In genomic region chr16:49826515-49826914, GRCh38 we compare ENCODE assay signal across 20 cellular contexts. TPM values are rescaled to one million over a fixed set of nuclear protein-coding genes. Genes with fewer than 3 reads are reported as not detected.
DNase-seq lines count a peak whose midpoint lies in the region; ATAC-seq and TF ChIP-seq lines count a peak whose summit lies in the region.
"Had no signal": no experiment of that assay in that cellular context is flagged by ENCODE, and none has a peak within 500 bp of the region (broad histone marks: within the 10 kb centered on the region; RNA-seq: fewer than 3 reads in every experiment).

No MANE protein-coding gene starts in this region.

- no peak for ATAC-seq in lung (ENCODE audit: insufficient read depth, low FRiP score)
- ATAC-seq: CD8-positive, alpha-beta T cell; HCT116 had no signal

- H3K27me3 Mint-ChIP-seq in endodermal cell (ENCODE audit: insufficient read depth): no peaks in the 10 kb centered on the region

- no peak for TF ChIP-seq EP300 in transverse colon (IDR thresholded peaks at IDR 0.05; ENCODE audit: low read depth)

- no peak for TF ChIP-seq CTCF in breast epithelium (IDR thresholded peaks at IDR 0.05)
- TF ChIP-seq CTCF in endodermal cell (conservative IDR thresholded peaks at IDR 0.05): no peak
- TF ChIP-seq CTCF in lung (IDR thresholded peaks at IDR 0.05; ENCODE audit: control extremely low read depth, extremely low read depth): no peak
- TF ChIP-seq CTCF in transverse colon (IDR thresholded peaks at IDR 0.05): no peak
- TF ChIP-seq CTCF in vagina (IDR thresholded peaks at IDR 0.05): no peak

- H3K9me3 ChIP-seq in breast epithelium (no peaks in the 10 kb centered on the region), endodermal cell (ENCODE audit: control insufficient read depth, low read length) (no peaks in the 10 kb centered on the region), lung (ENCODE audit: control insufficient read depth in 2 of 2, insufficient read depth in 1 of 2, low read length in 1 of 2) (no peaks in the 10 kb centered on the region), transverse colon (no peaks in the 10 kb centered on the region), vagina (no peaks in the 10 kb centered on the region)

- no peak overlapping the region for H3K4me3 Mint-ChIP-seq in endodermal cell
- H3K4me3 Mint-ChIP-seq: CD8-positive, alpha-beta T cell had no signal

- intact Hi-C loops in breast epithelium (cut with DNase I; ENCODE audit: low total_unique reads): no loop called here
- intact Hi-C loops in transverse colon (cut with DNase I; ENCODE audit: low total_unique reads): no loop called here
- intact Hi-C loops in vagina (cut with DNase I): no loop called here
- intact Hi-C loops in posterior cingulate gyrus (cut with DNase I): no loop called here

- H3K4me1 ChIP-seq in breast epithelium (no peaks in the 10 kb centered on the region), endodermal cell (ENCODE audit: control insufficient read depth, insufficient read depth, low read length) (peaks cover 14% of the 10 kb centered on the region), lung (ENCODE audit: control insufficient read depth in 2 of 2, insufficient read depth in 2 of 2, low read length in 2 of 2) (peaks cover 8 to 9% of the 10 kb centered on the region in 2 donors), transverse colon (peaks cover 0 to 16% (median 0%) of the 10 kb centered on the region in 4 donors), vagina (peaks cover 9% of the 10 kb centered on the region)

- no peak overlapping the region for H3K27ac Mint-ChIP-seq in endodermal cell
- H3K27ac Mint-ChIP-seq: CD8-positive, alpha-beta T cell had no signal

- H3K27ac ChIP-seq in breast epithelium (peak overlapping the region; percentile 6 to 54), endodermal cell (ENCODE audit: low read depth, low read length) (peak overlapping the region; percentile 19), lung (ENCODE audit: low read depth in 1 of 2, low read length in 1 of 2) (peak overlapping the region; percentile 10 to 84), transverse colon (peak overlapping the region; percentile 33 to 66 (median 56)), vagina (no peak overlapping the region)
- H3K27ac ChIP-seq: KMS-11, RWPE1 had no signal

- no peaks in the 10 kb centered on the region for H3K9me3 Mint-ChIP-seq in endodermal cell
- H3K9me3 Mint-ChIP-seq: CD8-positive, alpha-beta T cell had no signal

- 94 to 97% methylated on average over 3 to 5 of the region's 5 CpGs for WGBS in endodermal cell (ENCODE audit: insufficient coverage in 1 of 2, insufficient read length in 1 of 2), 2 experiments
- WGBS in lung, 2 donors: 76 to 86% methylated on average over 5 of the region's 5 CpGs
- WGBS in transverse colon (ENCODE audit: low coverage in 1 of 2), 2 donors: 80 to 81% methylated on average over 1 to 5 of the region's 5 CpGs

- H3K27me3 ChIP-seq in breast epithelium (no peaks in the 10 kb centered on the region), endodermal cell (ENCODE audit: control insufficient read depth, insufficient read depth, low read length, poor library complexity, severe bottlenecking) (no peaks in the 10 kb centered on the region), lung (ENCODE audit: control insufficient read depth, insufficient read depth) (no peaks in the 10 kb centered on the region), transverse colon (no peaks in the 10 kb centered on the region), vagina (no peaks in the 10 kb centered on the region)

- in situ Hi-C loops in transverse colon (cut with MboI; ENCODE audit: low pct_ligation_motif_present in 1 of 4, low pct_unique_long_range_greater_than_20kb in 1 of 4, low sequenced_read_pairs in 3 of 4): no loop called here

- no peak overlapping the region for H3K4me3 ChIP-seq in breast epithelium
- no peak overlapping the region for H3K4me3 ChIP-seq in endodermal cell (ENCODE audit: low read length)
- H3K4me3 ChIP-seq in lung: no peak overlapping the region
- no peak overlapping the region for H3K4me3 ChIP-seq in transverse colon
- H3K4me3 ChIP-seq in vagina: no peak overlapping the region

- peaks cover 57% of the 10 kb centered on the region for H3K4me1 Mint-ChIP-seq in endodermal cell

- no peak overlapping the region for H3K9ac ChIP-seq in endodermal cell (ENCODE audit: extremely low read depth, low read length, poor library complexity, severe bottlenecking)
- H3K9ac ChIP-seq: KMS-11 had no signal

- H3K36me3 Mint-ChIP-seq in endodermal cell (ENCODE audit: low read depth): peaks cover 3% of the 10 kb centered on the region
- H3K36me3 Mint-ChIP-seq: CD8-positive, alpha-beta T cell had no signal

- DNase-seq in breast epithelium (ENCODE audit: low spot score in 2 of 2): no peak
- DNase-seq in endodermal cell: no peak
- DNase-seq in lung (ENCODE audit: low spot score): no peak
- DNase-seq in transverse colon: no peak
- no peak for DNase-seq in SW 1271 (lab: John Stamatoyannopoulos, UW)
- DNase-seq in vagina (ENCODE audit: extremely low spot score in 2 of 2): no peak
- no peak for DNase-seq in posterior cingulate gyrus
- DNase-seq: CD8-positive, alpha-beta T cell; DMS153; IMR-90; NCI-H1105; NCI-H146; NCI-H2029; NCI-H2227 treated with DMSO at 0.1 percent for 48 hours; NCI-H510A; NCI-H748 treated with DMSO at 0.1 percent for 48 hours; NK-92 treated with Interleukin-12 subunit alpha and Interleukin-12 subunit beta, amount 100 ng/mL, for 24 hours had no signal

- TF ChIP-seq POLR2A in breast epithelium (IDR thresholded peaks at IDR 0.05) (no peak), transverse colon (IDR thresholded peaks at IDR 0.05) (no peak), vagina (IDR thresholded peaks at IDR 0.05) (no peak)

- H3K36me3 ChIP-seq in breast epithelium: no peaks in the 10 kb centered on the region
- H3K36me3 ChIP-seq in endodermal cell (ENCODE audit: control insufficient read depth, insufficient read depth, low read length): no peaks in the 10 kb centered on the region
- no peaks in the 10 kb centered on the region for H3K36me3 ChIP-seq in lung (ENCODE audit: control insufficient read depth in 2 of 2, insufficient read depth in 2 of 2, low read length in 2 of 2)
- H3K36me3 ChIP-seq in transverse colon: no peaks in the 10 kb centered on the region
- no peaks in the 10 kb centered on the region for H3K36me3 ChIP-seq in vagina

RNA-seq across cellular contexts. Expression of gene ZNF423, which starts 29.4 kb away (rescaled TPM):
- total RNA-seq in breast epithelium (1 to 10 TPM; 4.7 to 8.0 (median 5.9) TPM), endodermal cell (10 to 100 TPM; 30.3 to 41.9 TPM), lung (10 to 100 TPM in 1 of 2 donors, 1 to 10 TPM in 1; 4.9 to 14.8 TPM), transverse colon (10 to 100 TPM in 1 of 4 donors, 1 to 10 TPM in 3; 4.9 to 13.1 (median 7.2) TPM), vagina (10.3 TPM)
- 58.6 TPM for polyA plus RNA-seq in endodermal cell (2013, experiment 1 of 2)
- polyA plus RNA-seq in endodermal cell (2013, experiment 2 of 2): 54.0 TPM
- polyA plus RNA-seq in lung: 1 to 10 TPM; 1.1 to 1.8 TPM
- total RNA-seq: CD8-positive, alpha-beta T cell had no signal
